ENCODE assay signal across 27 cellular contexts in genomic region chr2:129727286-129727685, GRCh38.
"Had no signal": no experiment of that assay in that cellular context is flagged by ENCODE, and none has a peak within 500 bp of the region (broad histone marks: within the 10 kb centered on the region; RNA-seq: fewer than 3 reads in every experiment).

No MANE protein-coding gene starts in this region.

- H3K27me3 Mint-ChIP-seq: activated CD4-positive, alpha-beta memory T cell treated with anti-CD3 and anti-CD28 coated beads, Interleukin-2, amount 10 ng/mL, durations not matched to agents 7 days and 5 days; activated CD4-positive, alpha-beta T cell treated with anti-CD3 and anti-CD28 coated beads, Interleukin-2, amount 10 ng/mL, durations not matched to agents 7 days and 5 days; activated naive CD4-positive, alpha-beta T cell treated with anti-CD3 and anti-CD28 coated beads, Interleukin-2, amount 10 ng/mL, durations not matched to agents 7 days and 5 days; activated naive CD8-positive, alpha-beta T cell treated with anti-CD3 and anti-CD28 coated beads, Interleukin-2, amount 10 ng/mL, durations not matched to agents 7 days and 5 days; activated T-cell treated with anti-CD3 and anti-CD28 coated beads, Interleukin-2, amount 50 U/mL, for 24 hours; brain had no signal

- H3K36me3 Mint-ChIP-seq: activated naive CD4-positive, alpha-beta T cell treated with anti-CD3 and anti-CD28 coated beads, Interleukin-2, amount 10 ng/mL, durations not matched to agents 7 days and 5 days; activated naive CD4-positive, alpha-beta T cell treated with anti-CD3 and anti-CD28 coated beads, Interleukin-2, amount 50 U/mL, for 72 hours; activated naive CD8-positive, alpha-beta T cell treated with anti-CD3 and anti-CD28 coated beads, Interleukin-2, amount 10 ng/mL, durations not matched to agents 7 days and 5 days; brain; WTC11 had no signal

- DNase-seq: activated CD4-positive, alpha-beta memory T cell treated with anti-CD3 and anti-CD28 coated beads, Interleukin-2, amount 10 ng/mL, durations not matched to agents 7 days and 5 days; activated CD4-positive, alpha-beta T cell treated with anti-CD3 and anti-CD28 coated beads for 1 hour; activated CD4-positive, alpha-beta T cell treated with anti-CD3 and anti-CD28 coated beads for 4 hours; activated CD4-positive, alpha-beta T cell treated with anti-CD3 and anti-CD28 coated beads, Interleukin-2, amount 10 ng/mL, durations not matched to agents 7 days and 5 days; activated CD4-positive, alpha-beta T cell treated with anti-CD3 and anti-CD28 coated beads, Interleukin-2, amount 50 U/mL, for 4 hours; activated CD8-positive, alpha-beta memory T cell treated with anti-CD3 and anti-CD28 coated beads, Interleukin-2, amount 50 U/mL, for 48 hours; activated gamma-delta T cell; activated naive CD4-positive, alpha-beta T cell; activated naive CD4-positive, alpha-beta T cell treated with anti-CD3 and anti-CD28 coated beads, Interleukin-2, amount 10 ng/mL, durations not matched to agents 7 days and 5 days; activated naive CD8-positive, alpha-beta T cell treated with anti-CD3 and anti-CD28 coated beads, Interleukin-2, amount 10 ng/mL, durations not matched to agents 7 days and 5 days; activated T-cell treated with anti-CD3 and anti-CD28 coated beads for 4 hours; activated T-cell treated with anti-CD3 and anti-CD28 coated beads, Interleukin-2, amount 50 U/mL, for 24 hours; activated T-cell treated with anti-CD3 and anti-CD28 coated beads, Interleukin-2, amount 50 U/mL, for 72 hours; central memory CD4-positive, alpha-beta T cell; cerebellar nuclear complex; colonic mucosa; effector CD8-positive, alpha-beta T cell; foreskin keratinocyte; gastrocnemius medialis; T-helper 2 cell had no signal

- H3K36me3 ChIP-seq: ascending aorta, breast epithelium, cardiac muscle cell, colonic mucosa, gastrocnemius medialis had no signal

- H3K27me3 ChIP-seq: ascending aorta, breast epithelium, cardiac muscle cell, colonic mucosa, gastrocnemius medialis had no signal

- H3K4me3 ChIP-seq: ascending aorta, breast epithelium, cardiac muscle cell, colonic mucosa, gastrocnemius medialis had no signal

- H3K9me3 Mint-ChIP-seq: activated CD4-positive, alpha-beta memory T cell treated with anti-CD3 and anti-CD28 coated beads, Interleukin-2, amount 10 ng/mL, durations not matched to agents 7 days and 5 days; activated CD4-positive, alpha-beta T cell treated with anti-CD3 and anti-CD28 coated beads, Interleukin-2, amount 10 ng/mL, durations not matched to agents 7 days and 5 days; activated naive CD4-positive, alpha-beta T cell treated with anti-CD3 and anti-CD28 coated beads, Interleukin-2, amount 10 ng/mL, durations not matched to agents 7 days and 5 days; activated naive CD4-positive, alpha-beta T cell treated with anti-CD3 and anti-CD28 coated beads, Interleukin-2, amount 50 U/mL, for 72 hours; activated naive CD8-positive, alpha-beta T cell treated with anti-CD3 and anti-CD28 coated beads, Interleukin-2, amount 10 ng/mL, durations not matched to agents 7 days and 5 days; activated T-cell treated with anti-CD3 and anti-CD28 coated beads, Interleukin-2, amount 50 U/mL, for 24 hours; activated T-cell treated with anti-CD3 and anti-CD28 coated beads, Interleukin-2, amount 50 U/mL, for 72 hours; brain; WTC11 had no signal

- H3K9me3 ChIP-seq: ascending aorta, breast epithelium, colonic mucosa, gastrocnemius medialis had no signal

- H3K27ac ChIP-seq: ascending aorta, breast epithelium, cardiac muscle cell, colonic mucosa, foreskin keratinocyte, gastrocnemius medialis, VCaP had no signal

- H3K4me1 Mint-ChIP-seq: activated CD4-positive, alpha-beta memory T cell treated with anti-CD3 and anti-CD28 coated beads, Interleukin-2, amount 10 ng/mL, durations not matched to agents 7 days and 5 days; activated CD4-positive, alpha-beta T cell treated with anti-CD3 and anti-CD28 coated beads, Interleukin-2, amount 10 ng/mL, durations not matched to agents 7 days and 5 days; activated naive CD4-positive, alpha-beta T cell treated with anti-CD3 and anti-CD28 coated beads, Interleukin-2, amount 10 ng/mL, durations not matched to agents 7 days and 5 days; activated naive CD8-positive, alpha-beta T cell treated with anti-CD3 and anti-CD28 coated beads, Interleukin-2, amount 10 ng/mL, durations not matched to agents 7 days and 5 days had no signal

- H3K4me3 Mint-ChIP-seq: activated CD4-positive, alpha-beta memory T cell treated with anti-CD3 and anti-CD28 coated beads, Interleukin-2, amount 10 ng/mL, durations not matched to agents 7 days and 5 days; activated CD4-positive, alpha-beta T cell treated with anti-CD3 and anti-CD28 coated beads, Interleukin-2, amount 10 ng/mL, durations not matched to agents 7 days and 5 days; activated naive CD4-positive, alpha-beta T cell treated with anti-CD3 and anti-CD28 coated beads, Interleukin-2, amount 10 ng/mL, durations not matched to agents 7 days and 5 days; activated naive CD8-positive, alpha-beta T cell treated with anti-CD3 and anti-CD28 coated beads, Interleukin-2, amount 10 ng/mL, durations not matched to agents 7 days and 5 days; activated T-cell treated with anti-CD3 and anti-CD28 coated beads, Interleukin-2, amount 50 U/mL, for 24 hours; activated T-cell treated with anti-CD3 and anti-CD28 coated beads, Interleukin-2, amount 50 U/mL, for 72 hours; brain; WTC11 had no signal

- H3K4me1 ChIP-seq: ascending aorta, breast epithelium, colonic mucosa, foreskin keratinocyte, gastrocnemius medialis had no signal

- H3K27ac Mint-ChIP-seq: activated CD4-positive, alpha-beta memory T cell treated with anti-CD3 and anti-CD28 coated beads, Interleukin-2, amount 10 ng/mL, durations not matched to agents 7 days and 5 days; activated CD4-positive, alpha-beta T cell treated with anti-CD3 and anti-CD28 coated beads, Interleukin-2, amount 10 ng/mL, durations not matched to agents 7 days and 5 days; activated naive CD4-positive, alpha-beta T cell treated with anti-CD3 and anti-CD28 coated beads, Interleukin-2, amount 10 ng/mL, durations not matched to agents 7 days and 5 days; activated naive CD4-positive, alpha-beta T cell treated with anti-CD3 and anti-CD28 coated beads, Interleukin-2, amount 50 U/mL, for 72 hours; activated naive CD8-positive, alpha-beta T cell treated with anti-CD3 and anti-CD28 coated beads, Interleukin-2, amount 10 ng/mL, durations not matched to agents 7 days and 5 days; activated T-cell treated with anti-CD3 and anti-CD28 coated beads, Interleukin-2, amount 50 U/mL, for 24 hours; activated T-cell treated with anti-CD3 and anti-CD28 coated beads, Interleukin-2, amount 50 U/mL, for 72 hours; brain; WTC11 had no signal
